16 cellular contexts compared by ENCODE assay signal in the genomic region with DNA sequence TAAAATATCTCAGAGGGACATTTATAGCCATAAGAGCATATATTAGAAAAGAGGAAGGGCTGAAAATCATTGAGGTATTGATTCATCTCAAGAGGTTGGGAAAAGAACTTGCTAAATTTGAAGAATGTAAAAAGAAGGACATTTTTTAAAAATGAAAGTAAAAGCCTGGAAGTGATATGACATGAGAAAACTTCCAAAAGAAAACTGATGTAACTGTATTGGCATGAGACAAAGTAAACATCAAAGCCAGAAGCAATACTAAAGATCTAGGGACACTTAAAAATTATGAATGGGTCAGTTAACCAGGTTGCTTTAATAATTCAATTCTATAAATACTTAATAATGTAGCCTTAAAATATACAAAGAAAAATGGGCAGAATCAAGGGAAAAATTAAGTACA. TPM values are rescaled to one million over a fixed set of nuclear protein-coding genes. Genes with fewer than 3 reads are reported as not detected.
A peak's percentile ranks its signal among the peaks of the same experiment; 100 is the strongest.
DNase-seq lines count a peak whose midpoint lies in the region; TF ChIP-seq lines count a peak whose summit lies in the region.
"Had no signal": no experiment of that assay in that cellular context is flagged by ENCODE, and none has a peak within 500 bp of the region (broad histone marks: within the 10 kb centered on the region; RNA-seq: fewer than 3 reads in every experiment).

No MANE protein-coding gene starts in this region.

- no peaks in the 10 kb centered on the region for H3K36me3 ChIP-seq in PC-9 (ENCODE audit: low read depth)
- no peaks in the 10 kb centered on the region for H3K36me3 ChIP-seq in fibroblast of lung (ENCODE audit: control insufficient read depth, insufficient read depth, low read length)

- intact Hi-C loops in PC-9 (cut with micrococcal nuclease; ENCODE audit: unreplicated experiment): no loop called here

- no TSS peak for BruUV-seq in PC-9 (replicated peaks; lab: Mats Ljungman, UMichigan)

- no peak overlapping the region for H3K4me3 ChIP-seq in PC-9
- peak overlapping the region; percentile 22 to 46 (median 34) for H3K4me3 ChIP-seq in fibroblast of lung (replicated peaks in 1 of 4; ENCODE audit: control extremely low read depth in 1 of 4, insufficient read depth in 1 of 4, low read depth in 3 of 4, low read length in 4 of 4)

- H3K4me1 ChIP-seq in PC-9 (replicated peaks; ENCODE audit: insufficient read depth) (no peaks in the 10 kb centered on the region), fibroblast of lung (ENCODE audit: control insufficient read depth, extremely low read depth, insufficient read depth, low read length) (peaks cover 3% of the 10 kb centered on the region)

- CTCF ChIA-PET in PC-9 (lab: Charles Lee): no interaction called here

- POLR2A ChIA-PET in PC-9 (lab: Charles Lee; ENCODE audit: unreplicated experiment): no interaction called here

- H3K27ac ChIP-seq in PC-9: no peak overlapping the region
- H3K27ac ChIP-seq in fibroblast of lung (ENCODE audit: insufficient read depth, low read length): peak overlapping the region; percentile 6
- H3K27ac ChIP-seq: RWPE1 had no signal

- H2AFZ ChIP-seq in PC-9 (no peak overlapping the region), fibroblast of lung (ENCODE audit: low read length) (no peak overlapping the region)

- H4K20me1 ChIP-seq in PC-9 (ENCODE audit: insufficient read depth): no peaks in the 10 kb centered on the region
- no peaks in the 10 kb centered on the region for H4K20me1 ChIP-seq in fibroblast of lung (ENCODE audit: control insufficient read depth, extremely low read depth, insufficient read depth, low read length)

- TF ChIP-seq CTCF in PC-9 (conservative IDR thresholded peaks at IDR 0.05) (no peak), fibroblast of lung (conservative IDR thresholded peaks at IDR 0.05 in 1 of 2, IDR thresholded peaks at IDR 0.05 in 1 of 2; ENCODE audit: low read depth in 1 of 2, low read length in 2 of 2) (no peak)

- H3K79me2 ChIP-seq in PC-9 (ENCODE audit: low read depth) (0 out of 2 replicates have a peak, but pooled peaks cover 3% of the 10 kb centered on the region), fibroblast of lung (ENCODE audit: control insufficient read depth, insufficient read depth, low read length) (no peaks in the 10 kb centered on the region)

- no peaks in the 10 kb centered on the region for H3K27me3 ChIP-seq in PC-9 (ENCODE audit: insufficient read depth, low read depth)
- H3K27me3 ChIP-seq in fibroblast of lung (ENCODE audit: control insufficient read depth, insufficient read depth, low read length): no peaks in the 10 kb centered on the region

- no peaks in the 10 kb centered on the region for H3K9me2 ChIP-seq in PC-9 (ENCODE audit: insufficient read depth)

- peak overlapping the region; percentile 34 for H3K9ac ChIP-seq in fibroblast of lung (ENCODE audit: insufficient read depth, low read length)

- DNase-seq in SIG-M5 treated with dmso at 0.1 percent for 504 hours (lab: John Stamatoyannopoulos, UW; ENCODE audit: unreplicated experiment): peak; percentile 17
- DNase-seq in SIG-M5 (lab: John Stamatoyannopoulos, UW): no peak
- no peak for DNase-seq in PC-9
- peak; percentile 48 to 57 for DNase-seq in fibroblast of lung (ENCODE audit: low read depth in 2 of 2)
- DNase-seq in stromal cell of bone marrow (ENCODE audit: low read depth): peak; percentile 12
- DNase-seq in HPDE6-E6E7 (ENCODE audit: extremely low spot score): no peak
- DNase-seq in NCI-H1930 (lab: John Stamatoyannopoulos, UW): no peak
- DNase-seq in activated CD8-positive, alpha-beta memory T cell treated with anti-CD3 and anti-CD28 coated beads, Interleukin-2, amount 50 U/mL, for 48 hours: no peak
- DNase-seq: activated CD4-positive, alpha-beta T cell treated with anti-CD3 and anti-CD28 coated beads for 36 hours; erythroblast; H9; natural killer cell; NCI-H1436 treated with DMSO at 0.1 percent for 48 hours; NCI-H510A treated with DMSO at 0.1 percent for 48 hours; stimulated activated CD4-positive, alpha-beta T cell treated with anti-CD3 and anti-CD28 coated beads, Interleukin-2, amount 100 ng/mL, for 24 hours had no signal

- H3K4me2 ChIP-seq in PC-9 (peak overlapping the region; percentile 21; the same call in 1 of the 2 replicates), fibroblast of lung (ENCODE audit: extremely low read depth, insufficient read depth, low read length) (peak overlapping the region; percentile 84)

- H3F3A ChIP-seq in PC-9 (ENCODE audit: insufficient read depth, low read depth): no peaks in the 10 kb centered on the region

- H3K9me3 ChIP-seq in PC-9 (ENCODE audit: insufficient read depth, low read depth): no peaks in the 10 kb centered on the region; the same call in 1 of the 2 replicates
- H3K9me3 ChIP-seq in fibroblast of lung (ENCODE audit: control insufficient read depth, insufficient read depth, low read depth, low read length): no peaks in the 10 kb centered on the region

RNA-seq across cellular contexts. Expression of a gene that starts 31.9 kb away (rescaled TPM):
- total RNA-seq in PC-9 (2021) (28.5 and 31.5 TPM in 2 replicates), fibroblast of lung (26.4 and 33.6 TPM in 2 replicates)
- 15.5 and 22.3 TPM in 2 replicates for polyA plus RNA-seq in fibroblast of lung
- polyA plus RNA-seq in fibroblast of lung (2012): 18.1 and 24.8 TPM in 2 replicates
- polyA minus RNA-seq in fibroblast of lung (ENCODE audit: low replicate concordance): 2.4 and 2.9 TPM in 2 replicates

RNA-seq across cellular contexts. Expression of a gene that starts 32.0 kb away (rescaled TPM):
- total RNA-seq in PC-9 (2021): 52.7 and 61.8 TPM in 2 replicates
- total RNA-seq in fibroblast of lung: 91.7 and 93.3 TPM in 2 replicates
- polyA plus RNA-seq in fibroblast of lung: 110 and 145 TPM in 2 replicates
- 67.7 and 86.8 TPM in 2 replicates for polyA plus RNA-seq in fibroblast of lung (2012)
- 11.1 and 12.7 TPM in 2 replicates for polyA minus RNA-seq in fibroblast of lung (ENCODE audit: low replicate concordance)

Comparison
In these comparisons a context has a peak if more than half of its experiments do, and no peak if none do; other contexts are left out.
1. DNase-seq: peak in SIG-M5 treated with dmso at 0.1 percent for 504 hours (single experiment), fibroblast of lung (2 of 2) and stromal cell of bone marrow (single experiment); none in SIG-M5 (single experiment), PC-9 (0 of 2), HPDE6-E6E7 (single experiment), NCI-H1930 (0 of 2) and activated CD8-positive, alpha-beta memory T cell treated with anti-CD3 and anti-CD28 coated beads, Interleukin-2, amount 50 U/mL, for 48 hours (single experiment).